Comparison of ENCODE assay signal across 8 cellular contexts in genomic region chr14:63726499-63726898, GRCh38. TPM values are rescaled to one million over a fixed set of nuclear protein-coding genes. Genes with fewer than 3 reads are reported as not detected.
A peak's percentile ranks its signal among the peaks of the same experiment; 100 is the strongest.
DNase-seq lines count a peak whose midpoint lies in the region; ATAC-seq, FAIRE-seq and TF ChIP-seq lines count a peak whose summit lies in the region.

No MANE protein-coding gene starts in this region.

- no peaks in the 10 kb centered on the region for H3F3A ChIP-seq in PC-3 (ENCODE audit: low read length, unreplicated experiment)

- no peaks in the 10 kb centered on the region for H3K36me3 ChIP-seq in PC-3 (ENCODE audit: low read depth, low read length)

- FAIRE-seq in GM12892 (lab: Jason Lieb, UNC) = peak; percentile 68

- H3K9me2 ChIP-seq in PC-3 (replicated peaks; ENCODE audit: low read length) = no peaks in the 10 kb centered on the region

- DNase-seq in GM12892 (ENCODE audit: insufficient read length) (no peak), PC-3 (peak; percentile 25), fibroblast of pulmonary artery (ENCODE audit: low read depth) (no peak), skeletal muscle cell (ENCODE audit: low read depth) (no peak), iPS-NIHi7 (ENCODE audit: extremely low spot score) (no peak), cerebellar nuclear complex (lab: John Stamatoyannopoulos, UW) (no peak), NCI-H2029 (lab: John Stamatoyannopoulos, UW) (no peak), AG08395 (ENCODE audit: low spot score) (no peak)

- peak overlapping the region; percentile 85 for H3K9ac ChIP-seq in PC-3 (ENCODE audit: low read length)

- intact Hi-C loops in PC-3 (cut with micrococcal nuclease) = loop anchor here (2.0 kb wide), 1 partner anchor 94 kb away; no protein-coding TSS in a partner anchor

- no peaks in the 10 kb centered on the region for H3K9me3 ChIP-seq in PC-3 (ENCODE audit: low read length)

- H3K4me1 ChIP-seq in PC-3 (ENCODE audit: insufficient read depth, low read length) = peaks cover 20% of the 10 kb centered on the region

- ATAC-seq in PC-3 = no peak

- TF ChIP-seq POLR2A in GM12892 (IDR thresholded peaks at IDR 0.05; ENCODE audit: low read depth, low read length) = no peak

- H2AFZ ChIP-seq in PC-3 (ENCODE audit: low read length) = peak overlapping the region; percentile 58

- 0 out of 2 replicates have a peak, but pooled peaks cover 7% of the 10 kb centered on the region for H4K20me1 ChIP-seq in PC-3 (ENCODE audit: low read length)

- H3K27ac ChIP-seq in PC-3 (ENCODE audit: low read length) = no peak overlapping the region

- CTCF ChIA-PET in PC-3 (lab: Charles Lee) = interaction anchor here (0.7 to 2.0 kb wide), 3 partner anchors 44 to 476 kb away, joined by 3 to 9 read pairs (median 5); no protein-coding TSS in a partner anchor

- H3K4me2 ChIP-seq in PC-3 (ENCODE audit: low read length) = peak overlapping the region; percentile 83

- no peaks in the 10 kb centered on the region for H3K27me3 ChIP-seq in PC-3 (ENCODE audit: low read length)

- POLR2A ChIA-PET in PC-3 (lab: Charles Lee; ENCODE audit: unreplicated experiment) = interaction anchor here (1.6 kb wide), 1 partner anchor 85 kb away, joined by 31 read pairs; the partner anchor contains the start of gene WDR89

- H3K4me3 ChIP-seq in PC-3 (ENCODE audit: low read length) = peak overlapping the region; percentile 84
- peak overlapping the region; percentile 89 for H3K4me3 ChIP-seq in fibroblast of pulmonary artery (replicated peaks; ENCODE audit: low read depth, low read length)
- H3K4me3 ChIP-seq in skeletal muscle cell (ENCODE audit: low read depth, low read length) = peak overlapping the region; percentile 74

- BruUV-seq in PC-3 (replicated peaks; lab: Mats Ljungman, UMichigan) = no TSS peak

- H3K79me2 ChIP-seq in PC-3 (ENCODE audit: low read length) = peaks cover 45% of the 10 kb centered on the region

- TF ChIP-seq CTCF in PC-3 (conservative IDR thresholded peaks at IDR 0.05; ENCODE audit: low read depth, low read length) = no peak
- TF ChIP-seq CTCF in fibroblast of pulmonary artery (IDR thresholded peaks at IDR 0.05; ENCODE audit: low read length, missing control alignments) = no peak

RNA-seq across cellular contexts. Expression of gene SGPP1, which starts 1.4 kb away (rescaled TPM):
- 16.6 TPM for polyA plus RNA-seq in GM12892 (2012; ENCODE audit: missing spikeins)
- total RNA-seq in PC-3 (2014; rRNA removed) = 15.9 and 19.3 TPM in 2 replicates
